1 cellular context compared by ENCODE assay signal in genomic region chr7:603152-603941, GRCh38.
TF ChIP-seq lines count a peak whose summit lies in the region.

No MANE protein-coding gene starts in this region.

TF ChIP-seq in K562, 482 proteins besides CTCF, POLR2A, EP300 and RAD21 (continued from another document):
- TF ChIP-seq ZBTB40 (IDR thresholded peaks at IDR 0.05) (peak; percentile 36; the same call in 1 of the 2 replicates), ZBTB40 (CRISPR knock-in tag; IDR thresholded peaks at IDR 0.05) (no peak), L3MBTL2 (IDR thresholded peaks at IDR 0.05) (no peak)
